Comparison of ENCODE assay signal across 1 cellular context in genomic region chr3:14880486-14881179, GRCh38.
TF ChIP-seq lines count a peak whose summit lies in the region.

No MANE protein-coding gene starts in this region.

TF ChIP-seq in WTC11, 78 proteins besides CTCF, POLR2A, EP300 and RAD21 (continued from another document):
- TF ChIP-seq ZNF532 (CRISPR knock-in tag; IDR thresholded peaks at IDR 0.05; ENCODE audit: borderline replicate concordance): no peak
- no peak for TF ChIP-seq AFF4 (CRISPR knock-in tag; IDR thresholded peaks at IDR 0.05; ENCODE audit: borderline replicate concordance)
- TF ChIP-seq RORB (CRISPR knock-in tag; IDR thresholded peaks at IDR 0.05): no peak
- no peak for TF ChIP-seq HMGXB4 (CRISPR knock-in tag; IDR thresholded peaks at IDR 0.05)
- no peak for TF ChIP-seq ZNF423 (CRISPR knock-in tag; IDR thresholded peaks at IDR 0.05)
- no peak for TF ChIP-seq ZMAT4 (CRISPR knock-in tag; IDR thresholded peaks at IDR 0.05)
- TF ChIP-seq ZNF263 (CRISPR knock-in tag; IDR thresholded peaks at IDR 0.05; ENCODE audit: low read depth): no peak
- no peak for TF ChIP-seq ZNF396 (CRISPR knock-in tag; IDR thresholded peaks at IDR 0.05; ENCODE audit: borderline replicate concordance)
- TF ChIP-seq NR1H2 (CRISPR knock-in tag; IDR thresholded peaks at IDR 0.05): no peak
- TF ChIP-seq ERG (CRISPR knock-in tag; IDR thresholded peaks at IDR 0.05): no peak
- no peak for TF ChIP-seq GABPB1 (CRISPR knock-in tag; IDR thresholded peaks at IDR 0.05)
